ENCODE assay signal across 25 cellular contexts in genomic region chr18:67151366-67151765, GRCh38.
DNase-seq lines count a peak whose midpoint lies in the region; TF ChIP-seq lines count a peak whose summit lies in the region.
"Had no signal": no experiment of that assay in that cellular context is flagged by ENCODE, and none has a peak within 500 bp of the region (broad histone marks: within the 10 kb centered on the region; RNA-seq: fewer than 3 reads in every experiment).

No MANE protein-coding gene starts in this region.

- no peak overlapping the region for H3K9ac ChIP-seq in endodermal cell (ENCODE audit: extremely low read depth, low read length, poor library complexity, severe bottlenecking)

- H3K27ac Mint-ChIP-seq in endodermal cell = no peak overlapping the region
- H3K27ac Mint-ChIP-seq: activated CD8-positive, alpha-beta T cell treated with anti-CD3 and anti-CD28 coated beads for 36 hours; CD4-positive, CD25-positive, alpha-beta regulatory T cell; dendritic cell treated with granulocyte-macrophage colony-stimulating factor and Interleukin-4, amounts not matched to agents 40 ng/mL and 50 ng/mL, for 4 days; immature natural killer cell; natural killer cell had no signal

- no peaks in the 10 kb centered on the region for H3K27me3 Mint-ChIP-seq in endodermal cell (ENCODE audit: insufficient read depth)
- H3K27me3 Mint-ChIP-seq: activated CD8-positive, alpha-beta T cell treated with anti-CD3 and anti-CD28 coated beads for 36 hours; CD4-positive, CD25-positive, alpha-beta regulatory T cell; dendritic cell treated with granulocyte-macrophage colony-stimulating factor and Interleukin-4, amounts not matched to agents 40 ng/mL and 50 ng/mL, for 4 days had no signal

- no peaks in the 10 kb centered on the region for H3K9me3 ChIP-seq in endodermal cell (ENCODE audit: control insufficient read depth, low read length)
- H3K9me3 ChIP-seq: adrenal gland, heart right ventricle, left lung, stomach had no signal

- DNase-seq in SK-MEL-5 (ENCODE audit: low read depth, low spot score) (peak; percentile 95), endodermal cell (no peak), midbrain (lab: John Stamatoyannopoulos, UW) (peak; percentile 85), superior temporal gyrus (ENCODE audit: extremely low spot score) (peak; percentile 95), LoVo (ENCODE audit: low spot score) (no peak), NCI-H2227 treated with DMSO at 0.1 percent for 48 hours (lab: John Stamatoyannopoulos, UW) (no peak)
- DNase-seq in activated CD8-positive, alpha-beta memory T cell treated with anti-CD3 and anti-CD28 coated beads, Interleukin-2, amount 50 U/mL, for 4 hours = no peak
- DNase-seq: activated CD4-positive, alpha-beta T cell treated with anti-CD3 and anti-CD28 coated beads for 1 hour; activated CD8-positive, alpha-beta T cell treated with anti-CD3 and anti-CD28 coated beads for 36 hours; activated naive CD4-positive, alpha-beta T cell; activated T-cell treated with anti-CD3 and anti-CD28 coated beads for 4 hours; adrenal gland; CD4-positive, CD25-positive, alpha-beta regulatory T cell; DMS153; heart right ventricle; immature natural killer cell; left lung; natural killer cell; NCI-H2081; NCI-H510A treated with DMSO at 0.1 percent for 48 hours; SIG-M5; stomach; trophoblast cell had no signal

- H3K36me3 Mint-ChIP-seq in endodermal cell (ENCODE audit: low read depth) = no peaks in the 10 kb centered on the region
- H3K36me3 Mint-ChIP-seq: CD4-positive, CD25-positive, alpha-beta regulatory T cell; immature natural killer cell; natural killer cell had no signal

- in situ Hi-C loops in SK-MEL-5 (cut with HindIII; ENCODE audit: low pct_unique_long_range_greater_than_20kb, low sequenced_read_pairs) = no loop called here

- peaks cover 11% of the 10 kb centered on the region for H3K4me1 Mint-ChIP-seq in endodermal cell
- H3K4me1 Mint-ChIP-seq: CD4-positive, CD25-positive, alpha-beta regulatory T cell; immature natural killer cell; natural killer cell had no signal

- no peaks in the 10 kb centered on the region for H3K36me3 ChIP-seq in endodermal cell (ENCODE audit: control insufficient read depth, insufficient read depth, low read length)
- H3K36me3 ChIP-seq: adrenal gland, cardiac muscle cell, heart right ventricle, left lung, stomach had no signal

- no peak overlapping the region for H3K4me3 ChIP-seq in endodermal cell (ENCODE audit: low read length)
- H3K4me3 ChIP-seq: adrenal gland, cardiac muscle cell, heart right ventricle, left lung, stomach had no signal

- H3K4me3 Mint-ChIP-seq in endodermal cell = no peak overlapping the region
- H3K4me3 Mint-ChIP-seq: activated CD8-positive, alpha-beta T cell treated with anti-CD3 and anti-CD28 coated beads for 36 hours; CD4-positive, CD25-positive, alpha-beta regulatory T cell; dendritic cell treated with granulocyte-macrophage colony-stimulating factor and Interleukin-4, amounts not matched to agents 40 ng/mL and 50 ng/mL, for 4 days; immature natural killer cell; natural killer cell had no signal

- 81 to 96% methylated on average over 3 to 6 of the region's 6 CpGs for WGBS in endodermal cell (ENCODE audit: insufficient coverage in 1 of 2, insufficient read length in 1 of 2), 2 experiments

- peak overlapping the region; percentile 16 for H3K27ac ChIP-seq in endodermal cell (ENCODE audit: low read depth, low read length)
- H3K27ac ChIP-seq: adrenal gland, cardiac muscle cell, heart right ventricle, left lung, stomach had no signal

- H3K4me1 ChIP-seq in endodermal cell (ENCODE audit: control insufficient read depth, insufficient read depth, low read length) = no peaks in the 10 kb centered on the region
- H3K4me1 ChIP-seq: adrenal gland, left lung, stomach had no signal

- no peaks in the 10 kb centered on the region for H3K27me3 ChIP-seq in endodermal cell (ENCODE audit: control insufficient read depth, insufficient read depth, low read length, poor library complexity, severe bottlenecking)
- H3K27me3 ChIP-seq: adrenal gland, cardiac muscle cell, heart right ventricle, left lung, stomach had no signal

- no peaks in the 10 kb centered on the region for H3K9me3 Mint-ChIP-seq in endodermal cell
- H3K9me3 Mint-ChIP-seq: activated CD8-positive, alpha-beta T cell treated with anti-CD3 and anti-CD28 coated beads for 36 hours; dendritic cell treated with granulocyte-macrophage colony-stimulating factor and Interleukin-4, amounts not matched to agents 40 ng/mL and 50 ng/mL, for 4 days had no signal

- TF ChIP-seq CTCF in endodermal cell (conservative IDR thresholded peaks at IDR 0.05) = no peak

Comparison
In these comparisons a context has a peak if more than half of its experiments do, and no peak if none do; other contexts are left out.
1. DNase-seq: peak in SK-MEL-5 (single experiment), midbrain (single experiment) and superior temporal gyrus (single experiment); none in endodermal cell (single experiment), activated CD8-positive, alpha-beta memory T cell treated with anti-CD3 and anti-CD28 coated beads, Interleukin-2, amount 50 U/mL, for 4 hours (single experiment), LoVo (single experiment) and NCI-H2227 treated with DMSO at 0.1 percent for 48 hours (single experiment).